ENCODE assay signal across 8 cellular contexts in the genomic region with DNA sequence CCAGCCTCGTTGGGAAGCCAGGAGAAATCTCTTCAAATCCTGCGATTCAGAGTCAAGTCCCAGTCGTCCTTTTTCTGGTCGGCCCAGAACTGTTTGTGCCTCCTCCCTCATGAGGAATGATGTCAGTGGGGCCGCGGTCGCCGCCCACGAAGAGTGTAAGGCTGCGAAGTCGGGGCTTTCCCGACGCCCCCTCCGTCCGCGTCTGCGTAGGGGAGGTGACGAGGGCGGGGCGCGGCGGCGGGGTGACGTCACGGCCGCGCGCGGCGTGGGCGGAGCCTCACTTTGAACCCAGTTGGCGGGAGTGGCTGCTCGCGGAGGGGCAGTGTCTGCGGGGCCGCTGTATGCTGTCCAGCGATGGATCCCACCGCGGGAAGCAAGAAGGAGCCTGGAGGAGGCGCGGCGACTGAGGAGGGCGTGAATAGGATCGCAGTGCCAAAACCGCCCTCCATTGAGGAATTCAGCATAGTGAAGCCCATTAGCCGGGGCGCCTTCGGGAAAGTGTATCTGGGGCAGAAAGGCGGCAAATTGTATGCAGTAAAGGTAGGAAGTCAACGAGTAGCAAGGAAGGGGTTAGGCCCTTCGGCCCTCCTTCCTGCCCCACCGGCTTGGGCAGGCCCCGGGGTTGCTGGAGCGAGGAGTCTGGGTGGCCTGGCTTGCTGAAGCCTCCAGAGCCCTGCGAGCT. TPM values are rescaled to one million over a fixed set of nuclear protein-coding genes. Genes with fewer than 3 reads are reported as not detected.
DNase-seq lines count a peak whose midpoint lies in the region; ATAC-seq and TF ChIP-seq lines count a peak whose summit lies in the region.

A gene (plus strand): TSS at position 280 of the 682 bp plus-strand sequence. CDS start 75 bp downstream, at position 355.

- in situ Hi-C loops in KBM-7 (cut with MboI; ENCODE audit: low pct_unique_long_range_greater_than_20kb, low sequenced_read_pairs) = no loop called here

- peaks cover 47 to 53% of the 10 kb centered on the region in 2 donors for H3K4me1 Mint-ChIP-seq in natural killer cell

- H3K27me3 Mint-ChIP-seq in natural killer cell (ENCODE audit: low read depth in 2 of 2) = no peaks in the 10 kb centered on the region

- DNase-seq in EH (ENCODE audit: low read depth) (peak; percentile 95), KBM-7 (peak; percentile 95), RPMI7951 (ENCODE audit: low read depth) (peak; percentile 94), fibroblast of peridontal ligament (ENCODE audit: extremely low read depth) (peak; percentile 93), natural killer cell (peak; percentile 96)
- peak; percentile 91 for DNase-seq in activated T-helper 9 cell treated with anti-CD3 and anti-CD28 coated beads, Interleukin-2, amount 50 U/mL, for 16 hours (ENCODE audit: low read depth)
- peak; percentile 90 to 95 (median 93) for DNase-seq in stimulated activated naive CD4-positive, alpha-beta T cell (lab: John Stamatoyannopoulos, UW)

- H3K9me3 Mint-ChIP-seq in natural killer cell = no peaks in the 10 kb centered on the region

- H3K36me3 Mint-ChIP-seq in natural killer cell = no peaks in the 10 kb centered on the region

- no peak for TF ChIP-seq CTCF in natural killer cell (IDR thresholded peaks at IDR 0.05)

- peak; percentile 83 for ATAC-seq in GM21723 (IDR thresholded peaks at IDR 0.05; ENCODE audit: unreplicated experiment)
- peak; percentile 78 to 93 (median 82) for ATAC-seq in natural killer cell

- intact Hi-C loops in natural killer cell (cut with micrococcal nuclease) = loop anchor here (1.0 to 10.0 kb wide), 7 partner anchors 55 to 1377 kb away; a partner anchor contains a TSS

- H3K4me3 Mint-ChIP-seq in natural killer cell = peak within 1 kb of the TSS; percentile 100

- peak within 1 kb of the TSS; percentile 100 for H3K27ac Mint-ChIP-seq in natural killer cell

RNA-seq across cellular contexts. Expression of the gene that starts here (rescaled TPM):
- total RNA-seq in RPMI7951 (2014; rRNA removed; shearing (Covaris generic)) = 35.1 and 36.5 TPM in 2 replicates
- 10 to 100 TPM; 10.1 to 21.2 (median 11.5) TPM for total RNA-seq in natural killer cell

Comparison
In these comparisons a context has a peak if more than half of its experiments do, and no peak if none do; other contexts are left out.
1. Peak in every context shown above with its lines: DNase-seq and ATAC-seq.